7 cellular contexts compared by ENCODE assay signal in the genomic region with DNA sequence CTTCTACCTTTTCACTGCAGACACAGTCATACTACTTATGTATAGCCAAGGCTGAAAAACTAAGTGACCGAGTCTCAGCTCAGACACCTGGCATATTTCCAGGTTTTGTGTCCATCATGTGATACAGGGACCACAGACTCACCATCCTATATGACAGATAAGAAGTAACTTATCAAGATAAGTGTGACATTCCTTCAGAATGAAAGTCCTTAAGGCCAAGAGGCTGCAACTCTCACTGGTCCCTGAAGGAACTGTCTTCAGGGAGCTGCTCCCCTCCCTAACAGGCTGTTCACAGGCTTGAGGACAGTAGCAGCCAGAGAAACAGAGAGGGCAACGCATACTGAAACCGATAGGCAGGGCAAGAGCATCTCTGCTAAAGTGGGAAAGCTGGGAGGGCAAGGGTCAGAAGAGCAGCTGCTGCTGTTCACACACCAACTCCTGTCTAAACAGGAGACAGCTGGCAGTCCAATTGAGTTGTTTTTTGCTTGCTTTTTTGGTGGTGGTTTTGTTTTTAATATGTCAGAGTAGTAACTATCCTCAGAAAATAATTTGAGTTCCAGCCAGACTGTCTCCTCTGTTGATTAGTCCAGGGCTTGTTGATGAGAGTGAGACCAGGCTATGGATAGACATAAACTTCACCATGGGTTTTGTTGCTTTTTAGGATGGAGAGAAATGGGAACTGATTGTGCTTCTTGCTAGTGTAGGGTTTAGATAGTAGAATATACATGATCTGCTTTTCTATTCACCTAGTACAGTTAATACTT.
DNase-seq lines count a peak whose midpoint lies in the region; ATAC-seq and TF ChIP-seq lines count a peak whose summit lies in the region.

No MANE protein-coding gene starts in this region.

- peaks cover 36% of the 10 kb centered on the region for H3K4me1 Mint-ChIP-seq in endothelial cell (ENCODE audit: unreplicated experiment)

- peaks cover 6% of the 10 kb centered on the region for H3K27me3 Mint-ChIP-seq in endothelial cell (ENCODE audit: unreplicated experiment)

- H3K9me3 Mint-ChIP-seq in endothelial cell (ENCODE audit: unreplicated experiment) = no peaks in the 10 kb centered on the region

- peak overlapping the region; percentile 48 for H3K27ac Mint-ChIP-seq in endothelial cell (ENCODE audit: unreplicated experiment)

- ATAC-seq in GM18508 (IDR thresholded peaks at IDR 0.05; ENCODE audit: insufficient read depth, unreplicated experiment) (peak; percentile 45), HG02571 (IDR thresholded peaks at IDR 0.05; ENCODE audit: unreplicated experiment) (peak; percentile 54)

- H3K4me3 Mint-ChIP-seq in endothelial cell (ENCODE audit: unreplicated experiment) = no peak overlapping the region

- TF ChIP-seq CTCF in endothelial cell (IDR thresholded peaks at IDR 0.05; ENCODE audit: unreplicated experiment) = no peak

- DNase-seq in NCI-H748 treated with DMSO at 0.1 percent for 48 hours (lab: John Stamatoyannopoulos, UW) = peak; percentile 100
- no peak for DNase-seq in endothelial cell (ENCODE audit: low spot score)
- peak; percentile 51 for DNase-seq in retina
- no peak for DNase-seq in GDM1 (lab: John Stamatoyannopoulos, UW)
- no peak for DNase-seq in epidermal melanocyte (ENCODE audit: insufficient read length, low spot score)

- peaks cover 11% of the 10 kb centered on the region for H3K36me3 Mint-ChIP-seq in endothelial cell (ENCODE audit: low read depth, unreplicated experiment)

Comparison
In these comparisons a context has a peak if more than half of its experiments do, and no peak if none do; other contexts are left out.
1. DNase-seq: peak in NCI-H748 treated with DMSO at 0.1 percent for 48 hours (single experiment) and retina (single experiment); none in endothelial cell (single experiment), GDM1 (single experiment) and epidermal melanocyte (single experiment).